ENCODE assay signal across 8 cellular contexts in genomic region chr4:10006236-10006603, GRCh38. TPM values are rescaled to one million over a fixed set of nuclear protein-coding genes. Genes with fewer than 3 reads are reported as not detected.
DNase-seq lines count a peak whose midpoint lies in the region; ATAC-seq and TF ChIP-seq lines count a peak whose summit lies in the region.

No MANE protein-coding gene starts in this region.

- H3K27me3 Mint-ChIP-seq in naive thymus-derived CD4-positive, alpha-beta T cell = no peaks in the 10 kb centered on the region
- no peaks in the 10 kb centered on the region for H3K27me3 Mint-ChIP-seq in CD4-positive, alpha-beta T cell

- CTCF ChIA-PET in naive thymus-derived CD4-positive, alpha-beta T cell (lab: Charles Lee) = no interaction called here
- CTCF ChIA-PET in CD4-positive, alpha-beta T cell (lab: Charles Lee) = no interaction called here

- H3K36me3 Mint-ChIP-seq in naive thymus-derived CD4-positive, alpha-beta T cell = peaks cover 0 to 9% (median 0%) of the 10 kb centered on the region in 5 donors
- H3K36me3 Mint-ChIP-seq in CD4-positive, alpha-beta T cell (ENCODE audit: low read depth) = no peaks in the 10 kb centered on the region

- H3K4me3 Mint-ChIP-seq in naive thymus-derived CD4-positive, alpha-beta T cell = no peak overlapping the region
- H3K4me3 Mint-ChIP-seq in CD4-positive, alpha-beta T cell = no peak overlapping the region

- intact Hi-C loops in naive thymus-derived CD4-positive, alpha-beta T cell (cut with micrococcal nuclease) = no loop called here
- intact Hi-C loops in CD4-positive, alpha-beta T cell (cut with DNase I, micrococcal nuclease) = no loop called here

- H3K27me3 ChIP-seq in duodenal mucosa (ENCODE audit: control insufficient read depth in 1 of 2, insufficient read depth in 2 of 2, low read length in 2 of 2) (no peaks in the 10 kb centered on the region), H7 (ENCODE audit: control insufficient read depth, insufficient read depth, low read length) (no peaks in the 10 kb centered on the region; the same call in 1 of the 2 replicates)
- H3K27me3 ChIP-seq in naive thymus-derived CD4-positive, alpha-beta T cell (ENCODE audit: control insufficient read depth in 2 of 2, insufficient read depth in 2 of 2, low read length in 2 of 2) = no peaks in the 10 kb centered on the region
- no peaks in the 10 kb centered on the region for H3K27me3 ChIP-seq in CD4-positive, alpha-beta T cell (ENCODE audit: control insufficient read depth, insufficient read depth, low read length)

- peak; percentile 72 for DNase-seq in AG08395 (ENCODE audit: low spot score)
- DNase-seq in NCI-H2081 treated with DMSO at 0.1 percent for 48 hours (lab: John Stamatoyannopoulos, UW) = peak; percentile 77
- DNase-seq in naive thymus-derived CD4-positive, alpha-beta T cell = no peak
- no peak for DNase-seq in activated CD4-positive, alpha-beta T cell treated with anti-CD3 and anti-CD28 coated beads, Interleukin-2, amount 50 U/mL, for 48 hours
- no peak for DNase-seq in H7
- DNase-seq in CD4-positive, alpha-beta T cell = no peak

- peak; percentile 30 for ATAC-seq in GM21367 (IDR thresholded peaks at IDR 0.05; ENCODE audit: unreplicated experiment)
- ATAC-seq in naive thymus-derived CD4-positive, alpha-beta T cell = peak; percentile 82
- ATAC-seq in CD4-positive, alpha-beta T cell (ENCODE audit: poor library complexity) = no peak

- H3K4me3 ChIP-seq in duodenal mucosa (ENCODE audit: low read depth in 1 of 2, low read length in 2 of 2) (peak overlapping the region; percentile 38 to 56), H7 (ENCODE audit: insufficient read depth, low read depth, low read length) (no peak overlapping the region)
- H3K4me3 ChIP-seq in naive thymus-derived CD4-positive, alpha-beta T cell (ENCODE audit: low read length) = no peak overlapping the region

- peak overlapping the region; percentile 22 to 59 for H3K9ac ChIP-seq in duodenal mucosa (ENCODE audit: low read depth in 1 of 2, low read length in 2 of 2)

- peak overlapping the region; percentile 72 for H3K27ac ChIP-seq in duodenal mucosa (ENCODE audit: low read depth, low read length)
- no peak overlapping the region for H3K27ac ChIP-seq in naive thymus-derived CD4-positive, alpha-beta T cell (ENCODE audit: low read depth, low read length)
- no peak overlapping the region for H3K27ac ChIP-seq in CD4-positive, alpha-beta T cell (ENCODE audit: low read depth, low read length)

- H3K4me1 Mint-ChIP-seq in naive thymus-derived CD4-positive, alpha-beta T cell = peaks cover 0 to 45% (median 0%) of the 10 kb centered on the region in 7 donors
- no peaks in the 10 kb centered on the region for H3K4me1 Mint-ChIP-seq in CD4-positive, alpha-beta T cell (ENCODE audit: low read depth)

- H3K36me3 ChIP-seq in duodenal mucosa (ENCODE audit: control insufficient read depth in 1 of 2, insufficient read depth in 2 of 2, low read length in 2 of 2) = peaks cover 0 to 4% of the 10 kb centered on the region in 2 donors
- H3K36me3 ChIP-seq in naive thymus-derived CD4-positive, alpha-beta T cell (ENCODE audit: control insufficient read depth in 2 of 3, insufficient read depth in 3 of 3, low read length in 3 of 3) = no peaks in the 10 kb centered on the region
- no peaks in the 10 kb centered on the region for H3K36me3 ChIP-seq in H7 (replicated peaks; ENCODE audit: control insufficient read depth, insufficient read depth, low read length)

- no peak overlapping the region for H3K27ac Mint-ChIP-seq in naive thymus-derived CD4-positive, alpha-beta T cell
- H3K27ac Mint-ChIP-seq in CD4-positive, alpha-beta T cell = no peak overlapping the region

- H3K4me1 ChIP-seq in duodenal mucosa (ENCODE audit: control insufficient read depth in 1 of 2, insufficient read depth in 2 of 2, low read length in 2 of 2) = peaks cover 62 to 69% of the 10 kb centered on the region in 2 donors
- no peaks in the 10 kb centered on the region for H3K4me1 ChIP-seq in naive thymus-derived CD4-positive, alpha-beta T cell (ENCODE audit: control insufficient read depth in 2 of 2, insufficient read depth in 2 of 2, low read length in 2 of 2)

- peaks cover 0 to 2% (median 0%) of the 10 kb centered on the region in 11 donors for H3K9me3 Mint-ChIP-seq in naive thymus-derived CD4-positive, alpha-beta T cell
- H3K9me3 Mint-ChIP-seq in CD4-positive, alpha-beta T cell = no peaks in the 10 kb centered on the region

- H3K9me3 ChIP-seq in duodenal mucosa (ENCODE audit: control insufficient read depth in 1 of 2, low read length in 2 of 2) = no peaks in the 10 kb centered on the region
- no peaks in the 10 kb centered on the region for H3K9me3 ChIP-seq in naive thymus-derived CD4-positive, alpha-beta T cell (ENCODE audit: control insufficient read depth in 2 of 3, low read length in 3 of 3)
- no peaks in the 10 kb centered on the region for H3K9me3 ChIP-seq in CD4-positive, alpha-beta T cell (ENCODE audit: control insufficient read depth, low read length)

- TF ChIP-seq CTCF in CD4-positive, alpha-beta T cell (IDR thresholded peaks at IDR 0.05) = no peak

- POLR2A ChIA-PET in naive thymus-derived CD4-positive, alpha-beta T cell (lab: Charles Lee) = no interaction called here
- POLR2A ChIA-PET in CD4-positive, alpha-beta T cell (lab: Charles Lee) = no interaction called here

RNA-seq across cellular contexts. Expression of gene SLC2A9, which starts 15.1 kb away (rescaled TPM):
- total RNA-seq in naive thymus-derived CD4-positive, alpha-beta T cell = 1 to 10 TPM; 1.5 to 9.6 (median 3.8) TPM
- polyA plus RNA-seq in naive thymus-derived CD4-positive, alpha-beta T cell = 1 to 10 TPM in 1 of 2 donors, under 1 TPM in 1; 0.36 to 1.5 TPM
- 0.26 TPM in 1 of 2 replicates, not detected in the other for total RNA-seq in H7 (2014; rRNA removed; shearing (Covaris generic))
- 1 to 10 TPM; 2.2 to 3.6 TPM for total RNA-seq in CD4-positive, alpha-beta T cell

Comparison
In these comparisons a context has a peak if more than half of its experiments do, and no peak if none do; other contexts are left out.
1. DNase-seq: peak in AG08395 (single experiment) and NCI-H2081 treated with DMSO at 0.1 percent for 48 hours (single experiment); none in naive thymus-derived CD4-positive, alpha-beta T cell (0 of 9), activated CD4-positive, alpha-beta T cell treated with anti-CD3 and anti-CD28 coated beads, Interleukin-2, amount 50 U/mL, for 48 hours (0 of 2), H7 (single experiment) and CD4-positive, alpha-beta T cell (0 of 10).
2. H3K4me3 ChIP-seq: peak in duodenal mucosa (2 of 2); none in naive thymus-derived CD4-positive, alpha-beta T cell (single experiment) and H7 (single experiment).